ENCODE assay signal across 8 cellular contexts in genomic region chr2:177785143-177785542, GRCh38.
DNase-seq lines count a peak whose midpoint lies in the region; ATAC-seq and TF ChIP-seq lines count a peak whose summit lies in the region.
"Not testable (repeated sequence)": the region's sequence is repeated elsewhere in the genome, so short reads cannot be mapped to it uniquely, and the experiment has no call there.

No MANE protein-coding gene starts in this region.

- H3F3A ChIP-seq in Loucy (ENCODE audit: low read depth); PC-3 (ENCODE audit: low read length, unreplicated experiment): not testable (repeated sequence)

- peak overlapping the region; percentile 61; the same call in 1 of the 2 replicates for H2AFZ ChIP-seq in Loucy (ENCODE audit: low read length)
- H2AFZ ChIP-seq in PC-3 (ENCODE audit: low read length) = not testable (repeated sequence)

- not testable (repeated sequence) for H3K9me3 ChIP-seq in Loucy (ENCODE audit: insufficient read depth, low read depth, low read length); PC-3 (ENCODE audit: low read length); adipocyte (ENCODE audit: control insufficient read depth, low read length); left ventricle myocardium inferior (replicated peaks); skeletal muscle tissue (ENCODE audit: control insufficient read depth in 3 of 3, low read length in 3 of 3)

- TF ChIP-seq CTCF in Loucy (conservative IDR thresholded peaks at IDR 0.05; ENCODE audit: low read length); PC-3 (conservative IDR thresholded peaks at IDR 0.05; ENCODE audit: low read depth, low read length); epithelial cell of esophagus (IDR thresholded peaks at IDR 0.05; ENCODE audit: insufficient read depth, low read depth, low read length, missing control alignments); left ventricle myocardium inferior (IDR thresholded peaks at IDR 0.05; ENCODE audit: borderline replicate concordance); natural killer cell (IDR thresholded peaks at IDR 0.05): not testable (repeated sequence)

- peak; percentile 47 for DNase-seq in EH (ENCODE audit: low read depth)
- peak; percentile 56 for DNase-seq in PC-3
- DNase-seq in adipocyte (ENCODE audit: low read depth) = peak; percentile 22
- peak; percentile 70 for DNase-seq in epithelial cell of esophagus (ENCODE audit: low read depth)
- not testable (repeated sequence) for DNase-seq in left ventricle myocardium inferior, natural killer cell

- not testable (repeated sequence) for BruUV-seq in PC-3 (replicated peaks; lab: Mats Ljungman, UMichigan)

- POLR2A ChIA-PET in PC-3 (lab: Charles Lee; ENCODE audit: unreplicated experiment) = not testable (repeated sequence)

- H3K4me3 Mint-ChIP-seq in natural killer cell = not testable (repeated sequence)

- H3K4me2 ChIP-seq in Loucy (ENCODE audit: low read depth, low read length, poor library complexity, severe bottlenecking) (peak overlapping the region; percentile 75), PC-3 (ENCODE audit: low read length) (peak overlapping the region; percentile 72)

- not testable (repeated sequence) for H3K36me3 ChIP-seq in Loucy (ENCODE audit: insufficient read depth, low read length); PC-3 (ENCODE audit: low read depth, low read length); adipocyte (ENCODE audit: control insufficient read depth, insufficient read depth, low read length, severe bottlenecking); left ventricle myocardium inferior; skeletal muscle tissue (ENCODE audit: control insufficient read depth in 3 of 3, insufficient read depth in 3 of 3, low read length in 3 of 3)

- intact Hi-C loops in PC-3 (cut with micrococcal nuclease) = loop anchor here (10.0 kb wide), 1 partner anchor 630 kb away; no protein-coding TSS in a partner anchor
- intact Hi-C loops in left ventricle myocardium inferior (cut with micrococcal nuclease); natural killer cell (cut with micrococcal nuclease): not testable (repeated sequence)

- H4K20me1 ChIP-seq in Loucy (ENCODE audit: insufficient read depth, low read length, poor library complexity, severe bottlenecking); PC-3 (ENCODE audit: low read length): not testable (repeated sequence)

- peak overlapping the region; percentile 20 for H3K9ac ChIP-seq in Loucy (ENCODE audit: low read depth, low read length, poor library complexity, severe bottlenecking)
- H3K9ac ChIP-seq in PC-3 (ENCODE audit: low read length); skeletal muscle tissue (ENCODE audit: low read depth in 1 of 3, low read length in 3 of 3): not testable (repeated sequence)
- H3K9ac ChIP-seq in adipocyte (ENCODE audit: low read length) = peak overlapping the region; percentile 83

- not testable (repeated sequence) for H3K27me3 Mint-ChIP-seq in natural killer cell (ENCODE audit: low read depth in 2 of 2)

- not testable (repeated sequence) for H3K36me3 Mint-ChIP-seq in natural killer cell

- H3K4me1 ChIP-seq in Loucy (ENCODE audit: insufficient read depth, low read length, poor library complexity, severe bottlenecking) = peaks cover 26% of the 10 kb centered on the region
- peaks cover 31% of the 10 kb centered on the region for H3K4me1 ChIP-seq in PC-3 (ENCODE audit: insufficient read depth, low read length)
- peaks cover 19% of the 10 kb centered on the region for H3K4me1 ChIP-seq in adipocyte (ENCODE audit: control insufficient read depth, insufficient read depth, low read length)
- H3K4me1 ChIP-seq in left ventricle myocardium inferior = peaks cover 18% of the 10 kb centered on the region
- not testable (repeated sequence) for H3K4me1 ChIP-seq in skeletal muscle tissue (ENCODE audit: control insufficient read depth in 3 of 3, insufficient read depth in 3 of 3, low read length in 3 of 3)

- H3K79me2 ChIP-seq in Loucy (ENCODE audit: insufficient read depth, low read length); PC-3 (ENCODE audit: low read length): not testable (repeated sequence)

- not testable (repeated sequence) for H3K27ac ChIP-seq in PC-3 (ENCODE audit: low read length)
- H3K27ac ChIP-seq in left ventricle myocardium inferior (replicated peaks) (peak overlapping the region; percentile 64), skeletal muscle tissue (ENCODE audit: low read depth, low read length) (peak overlapping the region; percentile 51)

- not testable (repeated sequence) for H3K9me2 ChIP-seq in Loucy (replicated peaks; ENCODE audit: low read depth, low read length); PC-3 (replicated peaks; ENCODE audit: low read length)

- peak overlapping the region; percentile 75 to 94 for H3K27ac Mint-ChIP-seq in natural killer cell

- H3K4me3 ChIP-seq in Loucy (ENCODE audit: low read length, poor library complexity, severe bottlenecking) (peak overlapping the region; percentile 65), adipocyte (ENCODE audit: low read length) (peak overlapping the region; percentile 79)
- not testable (repeated sequence) for H3K4me3 ChIP-seq in PC-3 (ENCODE audit: low read length); epithelial cell of esophagus (ENCODE audit: low read length); left ventricle myocardium inferior; skeletal muscle tissue (ENCODE audit: low read length in 3 of 3)

- peak; percentile 54 for ATAC-seq in PC-3
- ATAC-seq in natural killer cell = peak in 1 of 3 donors; percentile 39

- CTCF ChIA-PET in PC-3 (lab: Charles Lee) = not testable (repeated sequence)

- not testable (repeated sequence) for H3K9me3 Mint-ChIP-seq in natural killer cell

- H3K4me1 Mint-ChIP-seq in natural killer cell = peaks cover 20 to 38% of the 10 kb centered on the region in 2 donors

- not testable (repeated sequence) for H3K27me3 ChIP-seq in Loucy (ENCODE audit: insufficient read depth, low read length, poor library complexity, severe bottlenecking); PC-3 (ENCODE audit: low read length); adipocyte (replicated peaks; ENCODE audit: control insufficient read depth, insufficient read depth, low read length); left ventricle myocardium inferior (ENCODE audit: low read depth); skeletal muscle tissue (ENCODE audit: control insufficient read depth in 3 of 3, insufficient read depth in 3 of 3, low read length in 3 of 3)
